ENCODE assay signal across 20 cellular contexts in genomic region chr10:132643709-132644543, GRCh38.
A peak's percentile ranks its signal among the peaks of the same experiment; 100 is the strongest.
DNase-seq lines count a peak whose midpoint lies in the region; ATAC-seq, FAIRE-seq and TF ChIP-seq lines count a peak whose summit lies in the region.
"Had no signal": no experiment of that assay in that cellular context is flagged by ENCODE, and none has a peak within 500 bp of the region (broad histone marks: within the 10 kb centered on the region; RNA-seq: fewer than 3 reads in every experiment).

No MANE protein-coding gene starts in this region.

- H3K4me2 ChIP-seq in H1 (ENCODE audit: insufficient read depth in 1 of 2, low read depth in 2 of 2, low read length in 2 of 2), result no peak overlapping the region
- H3K4me2 ChIP-seq in neural progenitor cell, result no peak overlapping the region

- H3K23me2 ChIP-seq in H1 (ENCODE audit: low read depth, low read length), result no peaks in the 10 kb centered on the region

- no peaks in the 10 kb centered on the region; the same call in none of the 2 replicates for H3K79me1 ChIP-seq in H1 (ENCODE audit: low read depth, low read length)

- no peak overlapping the region for H3K14ac ChIP-seq in H1 (ENCODE audit: insufficient read length)

- TF ChIP-seq CTCF in H1 (IDR thresholded peaks at IDR 0.05; ENCODE audit: control extremely low read depth in 1 of 3, insufficient read depth in 1 of 3, low read depth in 1 of 3, low read length in 3 of 3) (peak in 2 of 3 experiments; percentile 17 to 29; a peak in 1 of 4 replicates), neural progenitor cell (IDR thresholded peaks at IDR 0.05) (peak; percentile 29), D721Med (IDR thresholded peaks at IDR 0.05; ENCODE audit: insufficient read depth, missing control alignments) (no peak)

- H3K4ac ChIP-seq in H1 (replicated peaks; ENCODE audit: insufficient read length, low read depth, low read length), result no peak overlapping the region

- peak overlapping the region; percentile 15; the same call in 1 of the 2 replicates for H4K8ac ChIP-seq in H1 (ENCODE audit: extremely low read depth, insufficient read depth, low read length)

- no peak overlapping the region for H2BK5ac ChIP-seq in H1 (ENCODE audit: low read depth, low read length)

- CTCF ChIA-PET in H1 (lab: Charles Lee; ENCODE audit: partially characterized antibody), result interaction anchor here (0.6 to 5.0 kb wide), 13 partner anchors 11 to 442 kb away, joined by 3 to 37 read pairs (median 3); no protein-coding TSS in a partner anchor

- no peak overlapping the region for H2BK120ac ChIP-seq in H1 (replicated peaks; ENCODE audit: low read depth, low read length)

- H2AFZ ChIP-seq in H1 (ENCODE audit: low read length) (no peak overlapping the region), neural progenitor cell (replicated peaks) (no peak overlapping the region)

- TF ChIP-seq POLR2A in H1 (IDR thresholded peaks at IDR 0.05; ENCODE audit: control extremely low read depth in 1 of 2, low read depth in 2 of 2, low read length in 2 of 2), result no peak

- no peak overlapping the region for H3K56ac ChIP-seq in H1 (replicated peaks; ENCODE audit: insufficient read length, low read depth, low read length)

- peak; percentile 18 to 20 for ATAC-seq in left cardiac atrium
- ATAC-seq in left ventricle myocardium superior, result no peak
- ATAC-seq in GM18868 (IDR thresholded peaks at IDR 0.05; ENCODE audit: unreplicated experiment), result no peak
- ATAC-seq: effector memory CD8-positive, alpha-beta T cell had no signal

- H3K4me3 ChIP-seq in H1 (ENCODE audit: extremely low read depth in 1 of 4, insufficient read depth in 2 of 4, low read depth in 3 of 4, low read length in 4 of 4) (no peak overlapping the region), neural progenitor cell (no peak overlapping the region)
- H3K4me3 ChIP-seq: HAP-1, transverse colon had no signal

- H3K79me2 ChIP-seq in H1 (ENCODE audit: control insufficient read depth in 1 of 2, insufficient read depth in 2 of 2, low read length in 2 of 2), result peaks cover 0 to 2% of the 10 kb centered on the region in 2 experiments; a peak in 1 of 4 replicates
- H3K79me2 ChIP-seq in neural progenitor cell (ENCODE audit: low read depth), result no peaks in the 10 kb centered on the region

- no peaks in the 10 kb centered on the region for H3K9me3 ChIP-seq in H1 (ENCODE audit: insufficient read depth in 2 of 2, low read depth in 1 of 2, low read length in 1 of 2)
- no peaks in the 10 kb centered on the region for H3K9me3 ChIP-seq in neural progenitor cell (ENCODE audit: low read depth)
- H3K9me3 ChIP-seq: HAP-1, transverse colon had no signal

- H2BK15ac ChIP-seq in H1 (ENCODE audit: low read length), result no peak overlapping the region

- 91% methylated on average over 35 of the region's 35 CpGs; no CpG with 5 or more reads in 1 of the 2 experiments for WGBS in H1 (ENCODE audit: extremely low coverage in 1 of 2, insufficient coverage in 1 of 2, insufficient read length in 1 of 2, insufficient replicate concordance in 2 of 2, low coverage in 1 of 2, low lambda C conversion rate in 2 of 2, missing lambda C conversion rate in 1 of 2), 2 experiments

- H3K36me3 Mint-ChIP-seq in neural progenitor cell, result peaks cover 6% of the 10 kb centered on the region
- H3K36me3 Mint-ChIP-seq: activated naive CD4-positive, alpha-beta T cell treated with anti-CD3 and anti-CD28 coated beads, Interleukin-2, amount 50 U/mL, for 72 hours had no signal

- no peak overlapping the region for H4K5ac ChIP-seq in H1 (ENCODE audit: insufficient read length, low read depth, low read length)

- H3K27ac Mint-ChIP-seq in neural progenitor cell, result no peak overlapping the region
- H3K27ac Mint-ChIP-seq: activated CD4-positive, alpha-beta T cell treated with anti-CD3 and anti-CD28 coated beads, Interleukin-2, amount 10 ng/mL, durations not matched to agents 24 days and 14 days; activated naive CD4-positive, alpha-beta T cell treated with anti-CD3 and anti-CD28 coated beads, Interleukin-2, amount 50 U/mL, for 72 hours; effector memory CD8-positive, alpha-beta T cell; T-helper 2 cell treated with Interferon-gamma antibody and Interleukin-4, amounts not matched to agents 5 μg/mL and 100 μg/mL, for 36 hours had no signal

- peak in 1 of 2 experiments; percentile 26; a peak in 2 of 4 replicates for TF ChIP-seq RAD21 in H1 (IDR thresholded peaks at IDR 0.05 in 1 of 2, conservative IDR thresholded peaks at IDR 0.05 in 1 of 2; ENCODE audit: low read depth in 2 of 2, low read length in 2 of 2)

- peak overlapping the region; percentile 32; the same call in 1 of the 2 replicates for H3K18ac ChIP-seq in H1 (ENCODE audit: extremely low read depth, low read length)

- no peak overlapping the region for H2BK20ac ChIP-seq in H1 (ENCODE audit: low read length)

- POLR2A ChIA-PET in H1 (lab: Charles Lee; ENCODE audit: partially characterized antibody), result interaction anchor here (1.0 kb wide), 1 partner anchor 10 kb away, joined by 3 read pairs; no protein-coding TSS in a partner anchor

- TF ChIP-seq EP300 in H1 (IDR thresholded peaks at IDR 0.05; ENCODE audit: borderline replicate concordance in 1 of 2, low read depth in 2 of 2, low read length in 2 of 2), result no peak

- H3K27ac ChIP-seq in H1 (ENCODE audit: low read depth, low read length) (no peak overlapping the region), neural progenitor cell (no peak overlapping the region)

- FAIRE-seq in H1 (lab: Jason Lieb, UNC), result no peak
- FAIRE-seq in D721Med (lab: Jason Lieb, UNC), result no peak
- FAIRE-seq: G401.6, GM12892 had no signal

- no peak overlapping the region for H3K23ac ChIP-seq in H1 (ENCODE audit: insufficient read length)

- H4K91ac ChIP-seq in H1 (replicated peaks; ENCODE audit: insufficient read length, low read length), result no peak overlapping the region

- H4K20me1 ChIP-seq in H1 (replicated peaks in 1 of 2; ENCODE audit: control insufficient read depth in 1 of 2, insufficient read depth in 2 of 2, low read length in 2 of 2), result peaks cover 4 to 7% of the 10 kb centered on the region in 2 experiments
- H4K20me1 ChIP-seq in neural progenitor cell (ENCODE audit: low read depth), result peaks cover 4% of the 10 kb centered on the region

- no peaks in the 10 kb centered on the region for H3K4me1 ChIP-seq in H1 (replicated peaks in 1 of 4; ENCODE audit: control insufficient read depth in 3 of 4, insufficient read depth in 4 of 4, low read length in 3 of 4)
- peaks cover 11% of the 10 kb centered on the region for H3K4me1 ChIP-seq in neural progenitor cell

- no peaks in the 10 kb centered on the region for H3F3A ChIP-seq in neural progenitor cell (ENCODE audit: low read depth)

- H3K4me3 Mint-ChIP-seq in neural progenitor cell, result no peak overlapping the region
- H3K4me3 Mint-ChIP-seq: activated CD4-positive, alpha-beta T cell treated with anti-CD3 and anti-CD28 coated beads, Interleukin-2, amount 10 ng/mL, durations not matched to agents 24 days and 14 days; effector memory CD8-positive, alpha-beta T cell; T-helper 2 cell treated with Interferon-gamma antibody and Interleukin-4, amounts not matched to agents 5 μg/mL and 100 μg/mL, for 36 hours had no signal

- intact Hi-C loops in left cardiac atrium (cut with DNase I) (loop anchor here in 1 of 2 donors (10.0 kb wide), 1 partner anchor 259 kb away; no protein-coding TSS in a partner anchor), left ventricle myocardium superior (cut with micrococcal nuclease) (no loop called here)

- peaks cover 2% of the 10 kb centered on the region for H3K9me3 Mint-ChIP-seq in neural progenitor cell
- H3K9me3 Mint-ChIP-seq: activated CD4-positive, alpha-beta T cell treated with anti-CD3 and anti-CD28 coated beads, Interleukin-2, amount 10 ng/mL, durations not matched to agents 24 days and 14 days; activated naive CD4-positive, alpha-beta T cell treated with anti-CD3 and anti-CD28 coated beads, Interleukin-2, amount 50 U/mL, for 72 hours; effector memory CD8-positive, alpha-beta T cell; T-helper 2 cell treated with Interferon-gamma antibody and Interleukin-4, amounts not matched to agents 5 μg/mL and 100 μg/mL, for 36 hours had no signal

- H3K4me1 Mint-ChIP-seq in neural progenitor cell, result peaks cover 15% of the 10 kb centered on the region

- H3K9ac ChIP-seq in H1 (replicated peaks in 1 of 4; ENCODE audit: extremely low read depth in 1 of 4, low read depth in 3 of 4, low read length in 3 of 4) (no peak overlapping the region), neural progenitor cell (no peak overlapping the region)

- no peaks in the 10 kb centered on the region for H3K36me3 ChIP-seq in H1 (ENCODE audit: control insufficient read depth in 2 of 4, insufficient read depth in 4 of 4, low read length in 3 of 4)
- H3K36me3 ChIP-seq in neural progenitor cell, result no peaks in the 10 kb centered on the region
- H3K36me3 ChIP-seq: HAP-1, transverse colon had no signal

- H3K27me3 ChIP-seq in H1 (replicated peaks in 1 of 4; ENCODE audit: control insufficient read depth in 3 of 4, extremely low read depth in 1 of 4, insufficient read depth in 3 of 4, low read length in 3 of 4) (peaks cover 0 to 2% (median 0%) of the 10 kb centered on the region in 4 experiments; a peak in 1 of 7 replicates), neural progenitor cell (no peaks in the 10 kb centered on the region)
- H3K27me3 ChIP-seq: transverse colon had no signal

- H3K27me3 Mint-ChIP-seq in neural progenitor cell (ENCODE audit: insufficient read depth, low read depth), result no peaks in the 10 kb centered on the region
- H3K27me3 Mint-ChIP-seq: activated CD4-positive, alpha-beta T cell treated with anti-CD3 and anti-CD28 coated beads, Interleukin-2, amount 10 ng/mL, durations not matched to agents 24 days and 14 days; effector memory CD8-positive, alpha-beta T cell; IgD-negative memory B cell had no signal

- DNase-seq in left cardiac atrium (no peak), left ventricle myocardium superior (no peak), H1 (ENCODE audit: low read depth in 1 of 2, low spot score in 2 of 2) (no peak), neural progenitor cell (ENCODE audit: low spot score) (peak; percentile 43), NCI-H187 (lab: John Stamatoyannopoulos, UW) (no peak), NCI-H2029 (lab: John Stamatoyannopoulos, UW) (no peak), D721Med (ENCODE audit: insufficient read length, low spot score) (no peak)
- DNase-seq: activated CD4-positive, alpha-beta T cell treated with anti-CD3 and anti-CD28 coated beads, Interleukin-2, amount 10 ng/mL, durations not matched to agents 24 days and 14 days; activated T-cell treated with anti-CD3 and anti-CD28 coated beads for 4 hours; effector memory CD8-positive, alpha-beta T cell; stimulated activated CD4-positive, alpha-beta T cell treated with anti-CD3 and anti-CD28 coated beads, Interleukin-2, amount 100 ng/mL, for 48 hours; stimulated activated CD8-positive, alpha-beta memory T cell treated with anti-CD3 and anti-CD28 coated beads, Interleukin-4, amount 100 ng/mL, for 48 hours; transverse colon had no signal

- H2BK12ac ChIP-seq in H1 (ENCODE audit: low read depth, low read length), result no peak overlapping the region

- H2AK5ac ChIP-seq in H1 (ENCODE audit: low read depth, low read length), result no peak overlapping the region

TF ChIP-seq in H1, 55 proteins besides CTCF, POLR2A, EP300 and RAD21 (continues in another document):
- no peak for TF ChIP-seq MAX (IDR thresholded peaks at IDR 0.05)

Comparison
In these comparisons a context has a peak if more than half of its experiments do, and no peak if none do; other contexts are left out.
1. ATAC-seq: peak in left cardiac atrium (2 of 2); none in left ventricle myocardium superior (single experiment) and GM18868 (single experiment).